In genomic region chr10:121659236-121659635, GRCh38 we compare ENCODE assay signal across 1 cellular context.
TF ChIP-seq lines count a peak whose summit lies in the region.

No MANE protein-coding gene starts in this region.

TF ChIP-seq in GM23338, 12 proteins besides CTCF, POLR2A, EP300 and RAD21 (continued from another document):
- no peak for TF ChIP-seq ZNF462 (CRISPR knock-in tag; IDR thresholded peaks at IDR 0.05)
- TF ChIP-seq POLR2AphosphoS5 (IDR thresholded peaks at IDR 0.05; ENCODE audit: low read depth) = no peak
- TF ChIP-seq EZH2phosphoT487 (IDR thresholded peaks at IDR 0.05; ENCODE audit: unreplicated experiment) = no peak
- TF ChIP-seq STAT1 (IDR thresholded peaks at IDR 0.05; ENCODE audit: unreplicated experiment) = no peak
- no peak for TF ChIP-seq EZH2 (IDR thresholded peaks at IDR 0.05; ENCODE audit: low read depth, unreplicated experiment)
- TF ChIP-seq ZNF331 (CRISPR knock-in tag; IDR thresholded peaks at IDR 0.05; ENCODE audit: low read depth) = no peak
- TF ChIP-seq ETS1 (IDR thresholded peaks at IDR 0.05) = no peak
- TF ChIP-seq ZNF114 (CRISPR knock-in tag; IDR thresholded peaks at IDR 0.05) = no peak
